ENCODE assay signal across 20 cellular contexts in the genomic region with DNA sequence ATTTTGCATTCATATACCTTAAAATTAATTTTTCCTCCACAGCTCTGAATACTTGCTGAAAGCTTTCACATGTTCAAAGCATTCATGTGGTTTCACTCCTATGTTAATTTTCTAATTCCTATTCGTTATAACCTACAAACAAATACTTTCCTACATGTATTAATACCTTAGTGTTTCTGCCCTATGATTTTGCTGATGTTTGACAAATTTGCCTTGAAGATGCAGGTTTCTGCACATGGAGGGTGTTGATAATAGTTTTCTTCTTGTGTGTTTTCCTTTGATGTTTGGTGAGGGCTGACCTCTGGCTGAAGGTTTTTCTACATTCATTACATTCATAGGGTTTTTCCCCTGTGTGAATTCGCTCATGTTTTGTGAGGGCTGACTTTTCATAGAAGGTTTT. TPM values are rescaled to one million over a fixed set of nuclear protein-coding genes. Genes with fewer than 3 reads are reported as not detected.
A peak's percentile ranks its signal among the peaks of the same experiment; 100 is the strongest.
DNase-seq lines count a peak whose midpoint lies in the region; ATAC-seq, FAIRE-seq and TF ChIP-seq lines count a peak whose summit lies in the region.
"Had no signal": no experiment of that assay in that cellular context is flagged by ENCODE, and none has a peak within 500 bp of the region (broad histone marks: within the 10 kb centered on the region; RNA-seq: fewer than 3 reads in every experiment).

No MANE protein-coding gene starts in this region.

- peaks cover 40% of the 10 kb centered on the region for H3K9me3 ChIP-seq in A549

- no peak overlapping the region for H3K27ac ChIP-seq in A549
- H3K27ac ChIP-seq: BLaER1 treated with 17β-estradiol and CSF1 and Interleukin-3, amounts not matched to agents 10 nM and 100 nM; C4-2B had no signal

- 1% methylated on average over 2 of the region's 2 CpGs for WGBS in A549 (ENCODE audit: missing lambda C conversion rate)

- peaks cover 4% of the 10 kb centered on the region for H3K4me1 Mint-ChIP-seq in progenitor cell of endocrine pancreas (ENCODE audit: low read depth)

- POLR2A ChIA-PET in A549 (lab: Yijun Ruan, JAX): no interaction called here

- no peaks in the 10 kb centered on the region for H3K27me3 Mint-ChIP-seq in progenitor cell of endocrine pancreas

- no peak for TF ChIP-seq POLR2A in A549 (IDR thresholded peaks at IDR 0.05; ENCODE audit: low read length)

- no peak overlapping the region for H3K4me2 ChIP-seq in A549
- H3K4me2 ChIP-seq: BLaER1 treated with 17β-estradiol and CSF1 and Interleukin-3, amounts not matched to agents 10 nM and 100 nM had no signal

- TF ChIP-seq RAD21 in A549 (conservative IDR thresholded peaks at IDR 0.05 in 1 of 2, IDR thresholded peaks at IDR 0.05 in 1 of 2): no peak

- FAIRE-seq in A549 (lab: Jason Lieb, UNC) (no peak), HTR-8/SVneo (lab: Jason Lieb, UNC) (peak; percentile 58)
- FAIRE-seq: A204.1, G401.6, GM12891, GM19239 had no signal

- CTCF ChIA-PET in A549 (lab: Yijun Ruan, JAX): no interaction called here

- intact Hi-C loops in cardiac septum (cut with DNase I): no loop called here

- no peak overlapping the region for H3K4me3 ChIP-seq in A549
- H3K4me3 ChIP-seq: BLaER1 treated with 17β-estradiol and CSF1 and Interleukin-3, amounts not matched to agents 10 nM and 100 nM had no signal

- no peak for TF ChIP-seq EP300 in A549 (IDR thresholded peaks at IDR 0.05)

- H3K27ac Mint-ChIP-seq in progenitor cell of endocrine pancreas: peak overlapping the region; percentile 23
- H3K27ac Mint-ChIP-seq: B cell; CD4-positive, alpha-beta T cell; CD8-positive, alpha-beta T cell had no signal

- peaks cover 22% of the 10 kb centered on the region for H3K9me3 Mint-ChIP-seq in progenitor cell of endocrine pancreas (ENCODE audit: low read depth)

- no peak for ATAC-seq in A549
- ATAC-seq: CD8-positive, alpha-beta T cell had no signal

- DNase-seq in A549 (ENCODE audit: low read depth in 1 of 2, low spot score in 1 of 2) (no peak), HTR-8/SVneo (ENCODE audit: insufficient read length, low spot score) (no peak), progenitor cell of endocrine pancreas (ENCODE audit: low spot score, unreplicated experiment) (no peak), NCI-H446 (lab: John Stamatoyannopoulos, UW) (no peak), cardiac septum (ENCODE audit: low spot score) (no peak)
- DNase-seq: 8988T; AML-193; Caco-2; Calu3; CD4-positive, alpha-beta T cell; CD8-positive, alpha-beta T cell; DMS79 treated with DMSO at 0.1 percent for 48 hours; GF-D8 had no signal

- H3K4me1 ChIP-seq in A549: no peaks in the 10 kb centered on the region
- H3K4me1 ChIP-seq: Caco-2 had no signal

- H3K36me3 Mint-ChIP-seq in progenitor cell of endocrine pancreas (ENCODE audit: insufficient read depth): peaks cover 30% of the 10 kb centered on the region
- H3K36me3 Mint-ChIP-seq: CD8-positive, alpha-beta T cell had no signal

- TF ChIP-seq CTCF in A549 (IDR thresholded peaks at IDR 0.05) (no peak), progenitor cell of endocrine pancreas (IDR thresholded peaks at IDR 0.05; ENCODE audit: unreplicated experiment) (no peak)

- H3K4me3 Mint-ChIP-seq in progenitor cell of endocrine pancreas (ENCODE audit: low read depth): no peak overlapping the region
- H3K4me3 Mint-ChIP-seq: B cell; CD4-positive, alpha-beta T cell; CD8-positive, alpha-beta T cell had no signal

TF ChIP-seq in A549, 52 proteins besides CTCF, POLR2A, EP300 and RAD21:
- TF ChIP-seq HDAC2 (IDR thresholded peaks at IDR 0.05) (no peak), MAFK (IDR thresholded peaks at IDR 0.05; ENCODE audit: partially characterized antibody) (peak; percentile 27)

RNA-seq across cellular contexts. Expression of a gene that starts 49.3 kb away (rescaled TPM):
- polyA plus RNA-seq in A549 (2011; rRNA removed) (25.1 and 31.1 TPM in 2 replicates), A549 (2017; fragmentation: RNase III; extraction: RNeasy Plus Mini Kit Qiagen cat#74134 plus additional on column Dnase treatment) (22.3 to 23.4 TPM (median 22.9 TPM) in 3 replicates)
- 24.0 and 30.0 TPM in 2 replicates for polyA plus RNA-seq in A549 (2012; cell fraction: cytosol; rRNA removed)
- polyA plus RNA-seq in A549 (2012; cell fraction: nucleus; rRNA removed): 37.9 and 50.1 TPM in 2 replicates
- 42.9 and 43.4 TPM in 2 replicates for polyA minus RNA-seq in A549 (2011; rRNA and poly(A)+ RNA removed)
- total RNA-seq in progenitor cell of endocrine pancreas (77.2 and 79.6 TPM in 2 replicates), cardiac septum (35.0 TPM)

RNA-seq across cellular contexts. Expression of a gene that starts 57.6 kb away (rescaled TPM):
- polyA plus RNA-seq in A549 (2011; rRNA removed): 0.03 TPM in 1 of 2 replicates, not detected in the other
- not detected in 2 replicates for polyA plus RNA-seq in A549 (2012; cell fraction: cytosol; rRNA removed)
- not detected in 2 replicates for polyA plus RNA-seq in A549 (2012; cell fraction: nucleus; rRNA removed)
- polyA plus RNA-seq in A549 (2017; fragmentation: RNase III; extraction: RNeasy Plus Mini Kit Qiagen cat#74134 plus additional on column Dnase treatment): not detected in 3 replicates
- polyA minus RNA-seq in A549 (2011; rRNA and poly(A)+ RNA removed): not detected in 2 replicates
- total RNA-seq in progenitor cell of endocrine pancreas: 38.0 and 38.7 TPM in 2 replicates
- total RNA-seq in cardiac septum: 1.2 TPM
- total RNA-seq: Caco-2, Calu3 had no signal

Comparison
In these comparisons a context has a peak if more than half of its experiments do, and no peak if none do; other contexts are left out.
1. RNA of a gene that starts 57.6 kb away (total RNA-seq): 38.0 to 38.7 TPM in progenitor cell of endocrine pancreas; 1.2 TPM in cardiac septum (single experiment); every median in the first group is over 10 times any median in the second.